ENCODE assay signal across 9 cellular contexts in genomic region chr14:91508105-91508504, GRCh38. TPM values are rescaled to one million over a fixed set of nuclear protein-coding genes. Genes with fewer than 3 reads are reported as not detected.
A peak's percentile ranks its signal among the peaks of the same experiment; 100 is the strongest.
DNase-seq lines count a peak whose midpoint lies in the region; ATAC-seq, FAIRE-seq and TF ChIP-seq lines count a peak whose summit lies in the region.
"Had no signal": no experiment of that assay in that cellular context is flagged by ENCODE, and none has a peak within 500 bp of the region (broad histone marks: within the 10 kb centered on the region; RNA-seq: fewer than 3 reads in every experiment).

No MANE protein-coding gene starts in this region.

- H3K36me3 ChIP-seq in SU-DHL-6 (ENCODE audit: low read length): peaks cover 32% of the 10 kb centered on the region

- no peak for ATAC-seq in GM21717 (IDR thresholded peaks at IDR 0.05; ENCODE audit: unreplicated experiment)
- ATAC-seq in GM21619 (IDR thresholded peaks at IDR 0.05; ENCODE audit: unreplicated experiment): no peak

- H3K27ac ChIP-seq in SU-DHL-6 (ENCODE audit: low read depth, low read length): peak overlapping the region; percentile 93

- FAIRE-seq in GM19239 (lab: Jason Lieb, UNC): no peak

- no peak for DNase-seq in fibroblast of the aortic adventitia (ENCODE audit: low read depth)
- no peak for DNase-seq in skeletal muscle cell (ENCODE audit: low read depth)
- no peak for DNase-seq in activated CD4-positive, CD25-positive, alpha-beta regulatory T cell (lab: John Stamatoyannopoulos, UW)
- no peak for DNase-seq in GM19239 (ENCODE audit: insufficient read length, low spot score)
- DNase-seq: effector CD8-positive, alpha-beta T cell had no signal

- peak overlapping the region; percentile 88 for H3K9ac ChIP-seq in SU-DHL-6 (ENCODE audit: low read length)

- H3K79me2 ChIP-seq in SU-DHL-6 (ENCODE audit: insufficient read depth, low read length): peaks cover 67% of the 10 kb centered on the region

- H2AFZ ChIP-seq in SU-DHL-6 (ENCODE audit: low read depth, low read length, severe bottlenecking): no peak overlapping the region

- peak overlapping the region; percentile 97 for H3K4me2 ChIP-seq in SU-DHL-6 (ENCODE audit: low read depth, low read length, poor library complexity, severe bottlenecking)

- no peaks in the 10 kb centered on the region for H3K27me3 ChIP-seq in SU-DHL-6 (ENCODE audit: low read length)

- no peaks in the 10 kb centered on the region for H3K9me2 ChIP-seq in SU-DHL-6 (replicated peaks; ENCODE audit: insufficient read depth, low read length)

- peaks cover 33% of the 10 kb centered on the region; the same call in 1 of the 2 replicates for H4K20me1 ChIP-seq in SU-DHL-6 (ENCODE audit: low read depth, low read length)

- no peak for TF ChIP-seq CTCF in GM12875 (IDR thresholded peaks at IDR 0.05; ENCODE audit: borderline replicate concordance, insufficient read depth, low read depth, low read length)
- TF ChIP-seq CTCF in SU-DHL-6 (IDR thresholded peaks at IDR 0.05; ENCODE audit: insufficient read depth, low read length, poor library complexity, severe bottlenecking): no peak
- no peak for TF ChIP-seq CTCF in fibroblast of the aortic adventitia (IDR thresholded peaks at IDR 0.05; ENCODE audit: insufficient read depth, low read length)

- no peaks in the 10 kb centered on the region for H3K9me3 ChIP-seq in SU-DHL-6 (ENCODE audit: insufficient read depth, low read length)

- no peaks in the 10 kb centered on the region for H3F3A ChIP-seq in SU-DHL-6 (ENCODE audit: insufficient read depth)

- H3K4me3 ChIP-seq in GM12875 (ENCODE audit: low read depth, low read length) (peak overlapping the region; percentile 92), SU-DHL-6 (ENCODE audit: insufficient read depth, low read length, poor library complexity, severe bottlenecking) (peak overlapping the region; percentile 72), fibroblast of the aortic adventitia (ENCODE audit: low read depth, low read length) (peak overlapping the region; percentile 92), skeletal muscle cell (ENCODE audit: low read depth, low read length) (peak overlapping the region; percentile 94)

RNA-seq across cellular contexts. Expression of gene PPP4R3A, which starts 2.0 kb away (rescaled TPM):
- 51.9 and 59.4 TPM in 2 replicates for total RNA-seq in fibroblast of the aortic adventitia (ENCODE audit: low replicate concordance)
